In the genomic region with DNA sequence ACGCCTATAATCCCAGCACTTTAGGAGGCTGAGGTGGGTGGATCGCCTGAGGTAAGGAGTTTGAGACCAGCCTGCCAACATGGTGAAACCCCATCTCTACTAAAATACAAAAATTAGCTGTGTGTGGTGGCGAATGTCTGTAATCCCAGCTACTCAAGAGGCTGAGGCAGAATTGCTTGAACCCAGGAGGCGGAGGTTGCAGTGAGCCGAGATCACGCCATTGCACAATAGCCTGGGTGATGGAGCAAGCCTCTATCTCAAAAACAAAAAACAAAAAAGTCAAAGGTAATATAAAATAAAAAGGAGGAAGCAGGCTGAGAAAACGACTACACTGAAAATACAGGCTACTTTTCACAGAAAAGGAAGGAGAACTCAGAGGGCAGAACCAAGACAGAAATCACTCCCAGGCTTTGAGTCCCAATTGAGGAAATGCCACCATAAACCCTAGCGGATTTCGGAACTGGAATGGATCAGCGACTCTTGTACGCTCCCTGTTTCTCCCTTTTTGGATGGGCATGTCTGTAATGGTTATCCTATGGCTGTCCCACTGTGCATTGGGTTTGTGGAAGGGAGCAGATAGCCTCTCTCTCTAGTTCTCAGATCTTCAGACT, we compare ENCODE assay signal across 13 cellular contexts. TPM values are rescaled to one million over a fixed set of nuclear protein-coding genes. Genes with fewer than 3 reads are reported as not detected.
DNase-seq lines count a peak whose midpoint lies in the region; ATAC-seq and TF ChIP-seq lines count a peak whose summit lies in the region.
"Had no signal": no experiment of that assay in that cellular context is flagged by ENCODE, and none has a peak within 500 bp of the region (broad histone marks: within the 10 kb centered on the region; RNA-seq: fewer than 3 reads in every experiment).

No MANE protein-coding gene starts in this region.

- H3K27ac ChIP-seq in HL-60 (replicated peaks) (peak overlapping the region; percentile 23), RWPE2 (ENCODE audit: poor library complexity, severe bottlenecking) (peak overlapping the region; percentile 57), sigmoid colon (peak overlapping the region in 3 of 4 donors; percentile 52 to 100 (median 99))

- H3K27me3 ChIP-seq in HL-60 (ENCODE audit: insufficient read depth, poor library complexity, severe bottlenecking) (no peaks in the 10 kb centered on the region), RWPE2 (ENCODE audit: insufficient read depth, poor library complexity, severe bottlenecking) (no peaks in the 10 kb centered on the region), sigmoid colon (no peaks in the 10 kb centered on the region)

- H3K4me1 ChIP-seq in RWPE2 (ENCODE audit: insufficient read depth, poor library complexity, severe bottlenecking): peaks cover 8% of the 10 kb centered on the region
- H3K4me1 ChIP-seq in sigmoid colon: peaks cover 0 to 52% (median 38%) of the 10 kb centered on the region in 4 donors

- no peak for TF ChIP-seq POLR2A in sigmoid colon (IDR thresholded peaks at IDR 0.05)

- 87 to 88% methylated on average over 11 of the region's 11 CpGs for WGBS in sigmoid colon, 2 donors

- TF ChIP-seq CTCF in HL-60 (IDR thresholded peaks at IDR 0.05; ENCODE audit: insufficient read depth, low read length): no peak
- TF ChIP-seq CTCF in RWPE2 (IDR thresholded peaks at IDR 0.05; ENCODE audit: poor library complexity, severe bottlenecking): no peak
- no peak for TF ChIP-seq CTCF in fibroblast of villous mesenchyme (IDR thresholded peaks at IDR 0.05; ENCODE audit: insufficient read depth, low read depth, low read length)
- no peak for TF ChIP-seq CTCF in sigmoid colon (IDR thresholded peaks at IDR 0.05)

- H3K9me3 ChIP-seq in RWPE2 (ENCODE audit: severe bottlenecking) (no peaks in the 10 kb centered on the region), sigmoid colon (no peaks in the 10 kb centered on the region)

- ATAC-seq in RWPE2 (ENCODE audit: low read depth) (no peak), GM19397 (IDR thresholded peaks at IDR 0.05; ENCODE audit: unreplicated experiment) (no peak)

- H3K36me3 ChIP-seq in RWPE2 (ENCODE audit: low read depth): peaks cover 93% of the 10 kb centered on the region
- H3K36me3 ChIP-seq in sigmoid colon: peaks cover 69 to 95% (median 87%) of the 10 kb centered on the region in 4 donors

- intact Hi-C loops in sigmoid colon (cut with DNase I) (no loop called here), head of caudate nucleus (cut with DNase I) (no loop called here)

- no peak for TF ChIP-seq EP300 in sigmoid colon (IDR thresholded peaks at IDR 0.05)

- DNase-seq in HL-60 (ENCODE audit: low read depth in 1 of 2, low spot score in 1 of 2) (peak; percentile 58 to 81), RWPE2 (ENCODE audit: low spot score) (no peak), fibroblast of villous mesenchyme (ENCODE audit: low read depth) (peak; percentile 65), sigmoid colon (peak; percentile 64), hippocampal formation (lab: John Stamatoyannopoulos, UW) (no peak), iPS-NIHi11 (ENCODE audit: low spot score) (no peak), head of caudate nucleus (no peak)
- DNase-seq: activated CD4-positive, alpha-beta T cell treated with anti-CD3 and anti-CD28 coated beads, Interleukin-2, amount 50 U/mL, for 4 hours; kidney; NCI-H2171 had no signal

- H3K4me3 ChIP-seq in HL-60 (replicated peaks; ENCODE audit: insufficient read depth, low read length) (no peak overlapping the region), RWPE2 (ENCODE audit: severe bottlenecking) (no peak overlapping the region), fibroblast of villous mesenchyme (ENCODE audit: low read depth, low read length) (no peak overlapping the region), sigmoid colon (no peak overlapping the region)
- H3K4me3 ChIP-seq: coronary artery, SK-N-MC had no signal

RNA-seq across cellular contexts. Expression of a gene that starts 5.9 kb away (rescaled TPM):
- not detected in 2 replicates for total RNA-seq in fibroblast of villous mesenchyme
- not detected for total RNA-seq in sigmoid colon
- not detected for polyA plus RNA-seq in sigmoid colon
- total RNA-seq: kidney had no signal

Comparison
In these comparisons a context has a peak if more than half of its experiments do, and no peak if none do; other contexts are left out.
1. DNase-seq: peak in HL-60 (2 of 2), fibroblast of villous mesenchyme (single experiment) and sigmoid colon (single experiment); none in RWPE2 (single experiment), hippocampal formation (0 of 2), iPS-NIHi11 (single experiment) and head of caudate nucleus (0 of 42).
2. H3K27ac ChIP-seq: peak in every context shown above with its lines; median percentile 99 in sigmoid colon; 57 in RWPE2; 23 in HL-60.